Comparison of ENCODE assay signal across 15 cellular contexts in the genomic region with DNA sequence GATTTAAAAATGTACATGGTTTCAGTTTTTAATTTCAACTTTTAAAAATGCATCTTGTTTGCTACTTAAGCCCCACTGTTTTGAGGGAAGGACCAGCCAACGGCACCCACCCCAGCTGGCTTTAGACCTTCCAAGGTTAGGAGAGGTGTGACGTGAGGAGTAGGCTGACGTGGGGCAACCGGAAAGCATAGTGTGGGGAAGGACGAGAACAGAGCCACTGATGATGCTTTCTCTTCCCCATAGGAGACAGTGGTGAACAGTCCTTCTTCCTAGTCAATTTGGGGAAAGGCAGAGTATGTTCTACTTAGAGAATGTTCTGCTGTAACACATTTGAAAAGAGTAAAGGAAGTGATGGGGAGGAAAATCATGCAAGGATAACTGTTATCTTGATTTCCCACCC.
"Had no signal": no experiment of that assay in that cellular context is flagged by ENCODE, and none has a peak within 500 bp of the region (broad histone marks: within the 10 kb centered on the region; RNA-seq: fewer than 3 reads in every experiment).

No MANE protein-coding gene starts in this region.

- H3K9me3 Mint-ChIP-seq: activated CD4-positive, alpha-beta memory T cell treated with anti-CD3 and anti-CD28 coated beads for 36 hours; activated T-helper 1 cell treated with anti-CD3 and anti-CD28 coated beads, Interleukin-12 subunit alpha, Interleukin-12 subunit beta, Interleukin-2, Interleukin-4 antibody, amounts not matched to agents 30 ng/mL and 10 ng/mL and 1 ng/mL, durations not matched to agents 14 hours and 24 hours and 36 hours; nephron had no signal

- H3K36me3 Mint-ChIP-seq: activated naive CD8-positive, alpha-beta T cell had no signal

- H3K9me3 ChIP-seq: lower lobe of right lung, transverse colon, uterus had no signal

- H3K27ac Mint-ChIP-seq: activated CD4-positive, alpha-beta memory T cell treated with anti-CD3 and anti-CD28 coated beads for 36 hours; activated naive CD8-positive, alpha-beta T cell; activated T-helper 1 cell treated with anti-CD3 and anti-CD28 coated beads, Interleukin-12 subunit alpha, Interleukin-12 subunit beta, Interleukin-2, Interleukin-4 antibody, amounts not matched to agents 30 ng/mL and 10 ng/mL and 1 ng/mL, durations not matched to agents 14 hours and 24 hours and 36 hours; nephron had no signal

- H3K4me3 ChIP-seq: lower lobe of right lung, transverse colon, uterus had no signal

- H3K27me3 ChIP-seq: uterus had no signal

- H3K27ac ChIP-seq: dorsolateral prefrontal cortex, lower lobe of right lung, transverse colon, uterus, VCaP had no signal

- DNase-seq: activated CD4-positive, alpha-beta memory T cell treated with anti-CD3 and anti-CD28 coated beads for 36 hours; activated gamma-delta T cell treated with Interleukin-2 at 50 U/mL for 16 hours; activated T-cell treated with anti-CD3 and anti-CD28 coated beads for 4 hours; dorsolateral prefrontal cortex; head of caudate nucleus; midbrain; occipital lobe; stimulated activated naive CD8-positive, alpha-beta T cell treated with anti-CD3 and anti-CD28 coated beads, Interleukin-15, Interleukin-2, amounts not matched to agents 100 U/mL and 50 U/mL, for 24 hours; transverse colon; uterus had no signal

- H3K4me1 ChIP-seq: uterus had no signal

- H3K4me3 Mint-ChIP-seq: activated CD4-positive, alpha-beta memory T cell treated with anti-CD3 and anti-CD28 coated beads for 36 hours; activated naive CD8-positive, alpha-beta T cell; activated T-helper 1 cell treated with anti-CD3 and anti-CD28 coated beads, Interleukin-12 subunit alpha, Interleukin-12 subunit beta, Interleukin-2, Interleukin-4 antibody, amounts not matched to agents 30 ng/mL and 10 ng/mL and 1 ng/mL, durations not matched to agents 14 hours and 24 hours and 36 hours had no signal

- H3K36me3 ChIP-seq: lower lobe of right lung, transverse colon, uterus had no signal
